11 cellular contexts compared by ENCODE assay signal in the genomic region with DNA sequence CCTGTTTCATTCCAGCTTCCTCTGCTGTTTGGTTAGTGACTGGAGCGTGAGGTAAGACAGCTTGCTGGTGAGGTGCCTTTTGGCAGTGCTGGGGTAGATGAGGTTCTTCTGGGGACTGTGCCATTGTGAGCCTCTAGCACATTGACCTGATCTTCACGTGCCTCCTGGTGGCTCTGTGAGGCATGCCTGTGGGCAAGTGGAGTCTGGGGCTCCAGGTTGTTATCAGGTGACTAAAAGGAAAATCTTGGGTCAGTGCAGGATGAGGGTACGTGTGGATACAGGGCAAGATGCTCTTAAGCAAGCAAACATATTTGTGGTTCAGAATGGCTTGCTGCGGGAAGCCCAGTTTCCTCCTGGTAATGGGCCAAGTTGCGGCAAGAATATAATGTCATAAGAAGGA.
DNase-seq lines count a peak whose midpoint lies in the region; ATAC-seq and TF ChIP-seq lines count a peak whose summit lies in the region.
"Had no signal": no experiment of that assay in that cellular context is flagged by ENCODE, and none has a peak within 500 bp of the region (broad histone marks: within the 10 kb centered on the region; RNA-seq: fewer than 3 reads in every experiment).

No MANE protein-coding gene starts in this region.

- DNase-seq in ELR (ENCODE audit: low read depth) = peak; percentile 64
- peak; percentile 81 for DNase-seq in HS-5 (ENCODE audit: low read depth)
- DNase-seq in amniotic epithelial cell (ENCODE audit: low read depth) = peak; percentile 99
- peak; percentile 27 for DNase-seq in myocyte (ENCODE audit: low read depth)
- DNase-seq in colonic mucosa = no peak
- DNase-seq in stimulated activated naive B cell treated with anti-CD40 and anti-IgM and Interleukin-4, amounts not matched to agents 10 μg/mL and 1 μg/mL and 100 μg/mL, for 72 hours = no peak
- DNase-seq: activated CD4-positive, alpha-beta T cell treated with anti-CD3 and anti-CD28 coated beads for 1 hour; DMS53 had no signal

- no peak for ATAC-seq in stimulated activated naive B cell treated with anti-CD40 and anti-IgM and Interleukin-4, amounts not matched to agents 10 μg/mL and 1 μg/mL and 100 μg/mL, for 72 hours (replicated peaks)
- ATAC-seq in HG03025 (IDR thresholded peaks at IDR 0.05; ENCODE audit: low FRiP score, unreplicated experiment) = no peak
- ATAC-seq in HG03342 (IDR thresholded peaks at IDR 0.05; ENCODE audit: unreplicated experiment) = no peak

- no peaks in the 10 kb centered on the region for H3K4me1 ChIP-seq in colonic mucosa

- H3K4me1 Mint-ChIP-seq in stimulated activated naive B cell treated with anti-CD40 and anti-IgM and Interleukin-4, amounts not matched to agents 10 μg/mL and 1 μg/mL and 100 μg/mL, for 72 hours = no peaks in the 10 kb centered on the region

- H3K27ac ChIP-seq in colonic mucosa = no peak overlapping the region

- no peak overlapping the region for H3K4me3 ChIP-seq in colonic mucosa
- H3K4me3 ChIP-seq: lung had no signal

- no peaks in the 10 kb centered on the region for H3K36me3 ChIP-seq in colonic mucosa

- intact Hi-C loops in colonic mucosa (cut with DNase I) = no loop called here

- no peak for TF ChIP-seq CTCF in colonic mucosa (IDR thresholded peaks at IDR 0.05)

- H3K4me3 Mint-ChIP-seq in stimulated activated naive B cell treated with anti-CD40 and anti-IgM and Interleukin-4, amounts not matched to agents 10 μg/mL and 1 μg/mL and 100 μg/mL, for 72 hours = no peak overlapping the region

- H3K9me3 ChIP-seq in colonic mucosa = no peaks in the 10 kb centered on the region

- peaks cover 42 to 47% of the 10 kb centered on the region in 2 donors for H3K27me3 Mint-ChIP-seq in stimulated activated naive B cell treated with anti-CD40 and anti-IgM and Interleukin-4, amounts not matched to agents 10 μg/mL and 1 μg/mL and 100 μg/mL, for 72 hours

- H3K27me3 ChIP-seq in colonic mucosa = no peaks in the 10 kb centered on the region

- H3K27ac Mint-ChIP-seq in stimulated activated naive B cell treated with anti-CD40 and anti-IgM and Interleukin-4, amounts not matched to agents 10 μg/mL and 1 μg/mL and 100 μg/mL, for 72 hours = no peak overlapping the region

- H3K36me3 Mint-ChIP-seq in stimulated activated naive B cell treated with anti-CD40 and anti-IgM and Interleukin-4, amounts not matched to agents 10 μg/mL and 1 μg/mL and 100 μg/mL, for 72 hours = peaks cover 0 to 4% of the 10 kb centered on the region in 2 donors

- H3K9me3 Mint-ChIP-seq in stimulated activated naive B cell treated with anti-CD40 and anti-IgM and Interleukin-4, amounts not matched to agents 10 μg/mL and 1 μg/mL and 100 μg/mL, for 72 hours = peaks cover 8 to 17% of the 10 kb centered on the region in 2 donors

- no peak overlapping the region for H3K9ac ChIP-seq in colonic mucosa (ENCODE audit: low read depth in 2 of 2, low read length in 2 of 2)

Comparison
In these comparisons a context has a peak if more than half of its experiments do, and no peak if none do; other contexts are left out.
1. DNase-seq: peak in ELR (single experiment), HS-5 (single experiment), amniotic epithelial cell (single experiment) and myocyte (single experiment); none in colonic mucosa (single experiment) and stimulated activated naive B cell treated with anti-CD40 and anti-IgM and Interleukin-4, amounts not matched to agents 10 μg/mL and 1 μg/mL and 100 μg/mL, for 72 hours (single experiment).